ENCODE assay signal across 1 cellular context in genomic region chr19:9435279-9436268, GRCh38.
A peak's percentile ranks its signal among the peaks of the same experiment; 100 is the strongest.
TF ChIP-seq lines count a peak whose summit lies in the region.

TSS of gene ZNF266 (minus strand) at chr19:9435573. CDS start at chr19:9420089, 15,484 bp downstream.

TF ChIP-seq in K562, 482 proteins besides CTCF, POLR2A, EP300 and RAD21 (continued from another document and continues in another):
- peak; percentile 50; the same call in 1 of the 2 replicates for TF ChIP-seq NFRKB (IDR thresholded peaks at IDR 0.05; ENCODE audit: low read depth)
- 0 out of 2 replicates have a peak, but pooled peaks have one; percentile 5 for TF ChIP-seq EGR1 (conservative IDR thresholded peaks at IDR 0.05)
- TF ChIP-seq ATF3 (IDR thresholded peaks at IDR 0.05) = peak; percentile 94
- no peak for TF ChIP-seq ATF3 (CRISPR knock-in tag; conservative IDR thresholded peaks at IDR 0.05)
- peak; percentile 57; the same call in 1 of the 2 replicates for TF ChIP-seq CREB3L1 (IDR thresholded peaks at IDR 0.05; ENCODE audit: borderline replicate concordance, low read depth)
- TF ChIP-seq KLF16 (IDR thresholded peaks at IDR 0.05) = no peak
- no peak for TF ChIP-seq ZNF780A (CRISPR knock-in tag; IDR thresholded peaks at IDR 0.05)
- peak; percentile 91 for TF ChIP-seq C11orf30 (IDR thresholded peaks at IDR 0.05; ENCODE audit: low read depth)
- TF ChIP-seq ZSCAN29 (IDR thresholded peaks at IDR 0.05) = peak; percentile 63; the same call in 1 of the 2 replicates
- peak; percentile 62; the same call in 1 of the 2 replicates for TF ChIP-seq TFAP4 (CRISPR knock-in tag; IDR thresholded peaks at IDR 0.05; ENCODE audit: borderline replicate concordance)
- TF ChIP-seq USF1 (CRISPR knock-in tag; IDR thresholded peaks at IDR 0.05) = peak; percentile 20; the same call in 1 of the 2 replicates
- peak; percentile 82 for TF ChIP-seq SUPT5H (IDR thresholded peaks at IDR 0.05)
- 0 out of 2 replicates have a peak, but pooled peaks have one; percentile 23 for TF ChIP-seq AFF4 (CRISPR knock-in tag; IDR thresholded peaks at IDR 0.05)
- no peak for TF ChIP-seq ZNF3 (CRISPR knock-in tag; IDR thresholded peaks at IDR 0.05)
- no peak for TF ChIP-seq ZNF79 (CRISPR knock-in tag; IDR thresholded peaks at IDR 0.05; ENCODE audit: low read depth)
- TF ChIP-seq BRD4 (IDR thresholded peaks at IDR 0.05) = peak; percentile 68; the same call in 1 of the 2 replicates
- no peak for TF ChIP-seq ZNF75A (CRISPR knock-in tag; IDR thresholded peaks at IDR 0.05)
- peak; percentile 53; the same call in 1 of the 2 replicates for TF ChIP-seq SRSF1 (IDR thresholded peaks at IDR 0.05; ENCODE audit: low read depth, low read length)
- 0 out of 2 replicates have a peak, but pooled peaks have one; percentile 34 for TF ChIP-seq TAF7 (tag; IDR thresholded peaks at IDR 0.05)
- 0 out of 2 replicates have a peak, but pooled peaks have one; percentile 20 for TF ChIP-seq MYBL2 (IDR thresholded peaks at IDR 0.05; ENCODE audit: low read depth)
- TF ChIP-seq MYBL2 (CRISPR knock-in tag; IDR thresholded peaks at IDR 0.05; ENCODE audit: borderline replicate concordance) = no peak
- TF ChIP-seq ZNF592 (IDR thresholded peaks at IDR 0.05) = no peak
- TF ChIP-seq HINFP (tag; conservative IDR thresholded peaks at IDR 0.05; ENCODE audit: low read depth) = peak; percentile 58; the same call in 1 of the 2 replicates
- peak; percentile 72; the same call in 1 of the 2 replicates for TF ChIP-seq CC2D1A (IDR thresholded peaks at IDR 0.05)
- TF ChIP-seq NEUROD1 (IDR thresholded peaks at IDR 0.05; ENCODE audit: borderline replicate concordance, low read depth, low read length, partially characterized antibody) = peak; percentile 45
- TF ChIP-seq SIN3A (IDR thresholded peaks at IDR 0.05; ENCODE audit: borderline replicate concordance in 2 of 2, control insufficient read depth in 1 of 2, low read depth in 2 of 2, low read length in 2 of 2) = peak; percentile 28 to 46; a peak in 2 of 4 replicates
- TF ChIP-seq MITF (IDR thresholded peaks at IDR 0.05) = no peak
- peak in 1 of 3 experiments; percentile 82; a peak in 2 of 6 replicates for TF ChIP-seq ZBTB11 (CRISPR knock-in tag; IDR thresholded peaks at IDR 0.05)
- no peak for TF ChIP-seq PTRF (tag; IDR thresholded peaks at IDR 0.05)
- TF ChIP-seq FIP1L1 (IDR thresholded peaks at IDR 0.05; ENCODE audit: low read depth, low read length, poor library complexity, severe bottlenecking) = peak; percentile 17
- TF ChIP-seq ZNF436 (CRISPR knock-in tag; IDR thresholded peaks at IDR 0.05) = no peak
- peak; percentile 44; the same call in 1 of the 2 replicates for TF ChIP-seq ETS1 (conservative IDR thresholded peaks at IDR 0.05; ENCODE audit: control insufficient read depth, low read depth, low read length)
- TF ChIP-seq THAP12 (CRISPR knock-in tag; IDR thresholded peaks at IDR 0.05) = no peak
